In genomic region chr10:89744021-89744420, GRCh38 we compare ENCODE assay signal across 16 cellular contexts. TPM values are rescaled to one million over a fixed set of nuclear protein-coding genes. Genes with fewer than 3 reads are reported as not detected.
A peak's percentile ranks its signal among the peaks of the same experiment; 100 is the strongest.
DNase-seq lines count a peak whose midpoint lies in the region; TF ChIP-seq lines count a peak whose summit lies in the region.
"Had no signal": no experiment of that assay in that cellular context is flagged by ENCODE, and none has a peak within 500 bp of the region (broad histone marks: within the 10 kb centered on the region; RNA-seq: fewer than 3 reads in every experiment).

No MANE protein-coding gene starts in this region.

- POLR2A ChIA-PET in AG04449 (lab: Yijun Ruan, JAX), result no interaction called here

- H3K27me3 ChIP-seq in tibial nerve, result no peaks in the 10 kb centered on the region
- H3K27me3 ChIP-seq: right atrium auricular region had no signal

- 61 to 89% methylated on average over 1 of the region's 1 CpG for WGBS in tibial nerve, 2 donors

- TF ChIP-seq CTCF in AG04449 (IDR thresholded peaks at IDR 0.05; ENCODE audit: insufficient read depth, low read length, missing control alignments) (no peak), astrocyte of the spinal cord (IDR thresholded peaks at IDR 0.05; ENCODE audit: low read depth, low read length) (no peak), tibial nerve (IDR thresholded peaks at IDR 0.05) (no peak)

- H3K36me3 ChIP-seq in tibial nerve, result peaks cover 0 to 17% (median 10%) of the 10 kb centered on the region in 3 donors
- H3K36me3 ChIP-seq: right atrium auricular region had no signal

- no peak overlapping the region for H3K27ac ChIP-seq in tibial nerve
- H3K27ac ChIP-seq: right atrium auricular region, WERI-Rb-1 had no signal

- DNase-seq in AG04449 (ENCODE audit: low read depth, low spot score) (peak; percentile 5), HT1080 (ENCODE audit: low read depth) (peak; percentile 3), astrocyte of the spinal cord (ENCODE audit: low read depth, low spot score) (peak; percentile 37), hepatic stellate cell (ENCODE audit: low spot score) (peak; percentile 35), globus pallidus (ENCODE audit: low spot score) (no peak), tibial nerve (ENCODE audit: low spot score in 2 of 2) (no peak), activated gamma-delta T cell (lab: John Stamatoyannopoulos, UW) (no peak), C1 segment of cervical spinal cord (lab: John Stamatoyannopoulos, UW) (no peak)
- DNase-seq: activated CD4-positive, alpha-beta T cell treated with anti-CD3 and anti-CD28 coated beads, Interleukin-2, amount 50 U/mL, for 4 hours; CD8-positive, alpha-beta T cell; Kasumi-1; left ventricle myocardium superior; mucosa of descending colon; OCI-M1; WERI-Rb-1 had no signal

- H3K4me3 ChIP-seq in AG04449 (ENCODE audit: low read depth, low read length) (no peak overlapping the region), astrocyte of the spinal cord (ENCODE audit: low read depth, low read length) (no peak overlapping the region), tibial nerve (no peak overlapping the region)
- H3K4me3 ChIP-seq: mucosa of descending colon, right atrium auricular region had no signal

- H3K9me3 ChIP-seq in tibial nerve, result no peaks in the 10 kb centered on the region
- H3K9me3 ChIP-seq: mucosa of descending colon, right atrium auricular region had no signal

- TF ChIP-seq POLR2A in tibial nerve (IDR thresholded peaks at IDR 0.05), result no peak

- CTCF ChIA-PET in AG04449 (lab: Yijun Ruan, JAX), result no interaction called here

- in situ Hi-C loops in astrocyte of the spinal cord (cut with HindIII; ENCODE audit: low sequenced_read_pairs), result no loop called here

- H3K4me1 ChIP-seq in tibial nerve, result peaks cover 0 to under 1% (median 0%) of the 10 kb centered on the region in 4 donors
- H3K4me1 ChIP-seq: right atrium auricular region had no signal

- TF ChIP-seq EP300 in tibial nerve (IDR thresholded peaks at IDR 0.05), result no peak

RNA-seq across cellular contexts. Expression of gene KIF20B, which starts 42.6 kb away (rescaled TPM):
- 20.3 and 20.8 TPM in 2 replicates for total RNA-seq in HT1080 (2014; rRNA removed; shearing (Covaris generic))
- polyA plus RNA-seq in HT1080 (2015; cell fraction: cytosol; rRNA removed), result 12.1 and 13.9 TPM in 2 replicates
- 33.0 and 34.1 TPM in 2 replicates for polyA plus RNA-seq in HT1080 (2015; cell fraction: nucleus; rRNA removed)
- total RNA-seq in tibial nerve, result 1 to 10 TPM; 1.6 to 4.8 (median 2.3) TPM

Comparison
In these comparisons a context has a peak if more than half of its experiments do, and no peak if none do; other contexts are left out.
1. DNase-seq: peak in AG04449 (single experiment), HT1080 (single experiment), astrocyte of the spinal cord (single experiment) and hepatic stellate cell (single experiment); none in globus pallidus (single experiment), tibial nerve (0 of 2), activated gamma-delta T cell (single experiment) and C1 segment of cervical spinal cord (0 of 14).